1 cellular context compared by ENCODE assay signal in the genomic region with DNA sequence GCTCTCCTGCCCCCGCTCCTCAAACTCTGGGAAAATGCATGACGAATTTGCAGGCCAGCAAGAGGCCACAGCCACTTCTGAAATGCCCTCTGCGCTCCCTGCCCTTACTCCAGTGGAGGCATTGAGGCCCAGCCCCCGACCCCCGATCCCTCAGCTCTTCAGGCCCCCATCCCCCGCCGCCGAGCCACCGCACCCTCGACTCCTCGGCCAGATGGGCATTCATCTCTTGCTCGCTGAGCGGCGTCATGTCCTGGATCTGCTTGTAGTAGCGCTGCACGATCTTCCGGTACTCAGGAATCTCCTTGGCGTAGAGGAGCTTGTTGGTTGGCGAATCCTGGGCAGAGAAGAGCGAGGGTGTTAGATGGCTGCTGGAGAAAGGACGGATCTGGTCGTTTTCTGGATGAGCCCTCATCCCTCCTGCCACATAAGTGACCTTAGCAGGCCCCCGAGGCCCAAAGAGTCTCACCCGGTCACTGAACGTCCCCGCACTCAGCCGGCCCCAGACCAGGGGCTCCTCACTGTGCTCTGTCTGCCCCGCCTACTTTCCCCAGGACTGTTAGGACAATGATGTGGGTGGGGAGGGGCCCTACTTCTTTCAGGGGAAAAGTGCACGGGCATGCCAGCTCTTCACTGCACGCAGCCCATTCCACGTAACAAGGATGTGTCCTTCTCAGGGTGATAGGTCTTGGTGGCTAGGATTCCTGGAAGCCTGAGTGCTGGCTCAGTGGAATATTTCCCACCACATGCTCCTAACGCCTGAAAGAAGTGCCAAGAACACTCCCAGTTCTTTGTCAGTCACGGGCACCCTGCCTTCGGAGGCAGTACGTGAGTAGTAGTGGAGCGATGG.
TF ChIP-seq lines count a peak whose summit lies in the region.

No MANE protein-coding gene starts in this region.

TF ChIP-seq in HepG2, 621 proteins besides CTCF, POLR2A, EP300 and RAD21:
- no peak for TF ChIP-seq MYNN (CRISPR knock-in tag; IDR thresholded peaks at IDR 0.05; ENCODE audit: low read depth)
- no peak for TF ChIP-seq PAWR (CRISPR knock-in tag; IDR thresholded peaks at IDR 0.05; ENCODE audit: borderline replicate concordance)
- TF ChIP-seq ZNF703 (CRISPR knock-in tag; IDR thresholded peaks at IDR 0.05; ENCODE audit: borderline replicate concordance), result no peak
- no peak for TF ChIP-seq PRMT3 (CRISPR knock-in tag; IDR thresholded peaks at IDR 0.05; ENCODE audit: borderline replicate concordance, low read depth)
- TF ChIP-seq SNAI1 (CRISPR knock-in tag; IDR thresholded peaks at IDR 0.05; ENCODE audit: borderline replicate concordance), result no peak
- no peak for TF ChIP-seq HOXA7 (CRISPR knock-in tag; IDR thresholded peaks at IDR 0.05)
- no peak for TF ChIP-seq ZNF274 (CRISPR knock-in tag; IDR thresholded peaks at IDR 0.05)
- TF ChIP-seq KDM2A (CRISPR knock-in tag; IDR thresholded peaks at IDR 0.05; ENCODE audit: borderline replicate concordance, low read depth), result no peak
- TF ChIP-seq POGZ (CRISPR knock-in tag; IDR thresholded peaks at IDR 0.05), result no peak
- TF ChIP-seq, protein P1, sequence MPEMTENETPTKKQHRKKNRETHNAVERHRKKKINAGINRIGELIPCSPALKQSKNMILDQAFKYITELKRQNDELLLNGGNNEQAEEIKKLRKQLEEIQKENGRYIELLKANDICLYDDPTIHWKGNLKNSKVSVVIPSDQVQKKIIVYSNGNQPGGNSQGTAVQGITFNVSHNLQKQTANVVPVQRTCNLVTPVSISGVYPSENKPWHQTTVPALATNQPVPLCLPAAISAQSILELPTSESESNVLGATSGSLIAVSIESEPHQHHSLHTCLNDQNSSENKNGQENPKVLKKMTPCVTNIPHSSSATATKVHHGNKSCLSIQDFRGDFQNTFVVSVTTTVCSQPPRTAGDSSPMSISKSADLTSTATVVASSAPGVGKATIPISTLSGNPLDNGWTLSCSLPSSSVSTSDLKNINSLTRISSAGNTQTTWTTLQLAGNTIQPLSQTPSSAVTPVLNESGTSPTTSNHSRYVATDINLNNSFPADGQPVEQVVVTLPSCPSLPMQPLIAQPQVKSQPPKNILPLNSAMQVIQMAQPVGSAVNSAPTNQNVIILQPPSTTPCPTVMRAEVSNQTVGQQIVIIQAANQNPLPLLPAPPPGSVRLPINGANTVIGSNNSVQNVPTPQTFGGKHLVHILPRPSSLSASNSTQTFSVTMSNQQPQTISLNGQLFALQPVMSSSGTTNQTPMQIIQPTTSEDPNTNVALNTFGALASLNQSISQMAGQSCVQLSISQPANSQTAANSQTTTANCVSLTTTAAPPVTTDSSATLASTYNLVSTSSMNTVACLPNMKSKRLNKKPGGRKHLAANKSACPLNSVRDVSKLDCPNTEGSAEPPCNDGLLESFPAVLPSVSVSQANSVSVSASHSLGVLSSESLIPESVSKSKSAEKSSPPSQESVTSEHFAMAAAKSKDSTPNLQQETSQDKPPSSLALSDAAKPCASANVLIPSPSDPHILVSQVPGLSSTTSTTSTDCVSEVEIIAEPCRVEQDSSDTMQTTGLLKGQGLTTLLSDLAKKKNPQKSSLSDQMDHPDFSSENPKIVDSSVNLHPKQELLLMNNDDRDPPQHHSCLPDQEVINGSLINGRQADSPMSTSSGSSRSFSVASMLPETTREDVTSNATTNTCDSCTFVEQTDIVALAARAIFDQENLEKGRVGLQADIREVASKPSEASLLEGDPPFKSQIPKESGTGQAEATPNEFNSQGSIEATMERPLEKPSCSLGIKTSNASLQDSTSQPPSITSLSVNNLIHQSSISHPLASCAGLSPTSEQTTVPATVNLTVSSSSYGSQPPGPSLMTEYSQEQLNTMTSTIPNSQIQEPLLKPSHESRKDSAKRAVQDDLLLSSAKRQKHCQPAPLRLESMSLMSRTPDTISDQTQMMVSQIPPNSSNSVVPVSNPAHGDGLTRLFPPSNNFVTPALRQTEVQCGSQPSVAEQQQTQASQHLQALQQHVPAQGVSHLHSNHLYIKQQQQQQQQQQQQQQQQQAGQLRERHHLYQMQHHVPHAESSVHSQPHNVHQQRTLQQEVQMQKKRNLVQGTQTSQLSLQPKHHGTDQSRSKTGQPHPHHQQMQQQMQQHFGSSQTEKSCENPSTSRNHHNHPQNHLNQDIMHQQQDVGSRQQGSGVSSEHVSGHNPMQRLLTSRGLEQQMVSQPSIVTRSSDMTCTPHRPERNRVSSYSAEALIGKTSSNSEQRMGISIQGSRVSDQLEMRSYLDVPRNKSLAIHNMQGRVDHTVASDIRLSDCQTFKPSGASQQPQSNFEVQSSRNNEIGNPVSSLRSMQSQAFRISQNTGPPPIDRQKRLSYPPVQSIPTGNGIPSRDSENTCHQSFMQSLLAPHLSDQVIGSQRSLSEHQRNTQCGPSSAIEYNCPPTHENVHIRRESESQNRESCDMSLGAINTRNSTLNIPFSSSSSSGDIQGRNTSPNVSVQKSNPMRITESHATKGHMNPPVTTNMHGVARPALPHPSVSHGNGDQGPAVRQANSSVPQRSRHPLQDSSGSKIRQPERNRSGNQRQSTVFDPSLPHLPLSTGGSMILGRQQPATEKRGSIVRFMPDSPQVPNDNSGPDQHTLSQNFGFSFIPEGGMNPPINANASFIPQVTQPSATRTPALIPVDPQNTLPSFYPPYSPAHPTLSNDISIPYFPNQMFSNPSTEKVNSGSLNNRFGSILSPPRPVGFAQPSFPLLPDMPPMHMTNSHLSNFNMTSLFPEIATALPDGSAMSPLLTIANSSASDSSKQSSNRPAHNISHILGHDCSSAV (CRISPR knock-in tag; IDR thresholded peaks at IDR 0.05; ENCODE audit: borderline replicate concordance), result no peak
- TF ChIP-seq, protein P2, sequence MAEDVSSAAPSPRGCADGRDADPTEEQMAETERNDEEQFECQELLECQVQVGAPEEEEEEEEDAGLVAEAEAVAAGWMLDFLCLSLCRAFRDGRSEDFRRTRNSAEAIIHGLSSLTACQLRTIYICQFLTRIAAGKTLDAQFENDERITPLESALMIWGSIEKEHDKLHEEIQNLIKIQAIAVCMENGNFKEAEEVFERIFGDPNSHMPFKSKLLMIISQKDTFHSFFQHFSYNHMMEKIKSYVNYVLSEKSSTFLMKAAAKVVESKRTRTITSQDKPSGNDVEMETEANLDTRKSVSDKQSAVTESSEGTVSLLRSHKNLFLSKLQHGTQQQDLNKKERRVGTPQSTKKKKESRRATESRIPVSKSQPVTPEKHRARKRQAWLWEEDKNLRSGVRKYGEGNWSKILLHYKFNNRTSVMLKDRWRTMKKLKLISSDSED (CRISPR knock-in tag; IDR thresholded peaks at IDR 0.05), result no peak
- TF ChIP-seq KAT7 (CRISPR knock-in tag; IDR thresholded peaks at IDR 0.05; ENCODE audit: borderline replicate concordance), result no peak
- TF ChIP-seq, protein P3, sequence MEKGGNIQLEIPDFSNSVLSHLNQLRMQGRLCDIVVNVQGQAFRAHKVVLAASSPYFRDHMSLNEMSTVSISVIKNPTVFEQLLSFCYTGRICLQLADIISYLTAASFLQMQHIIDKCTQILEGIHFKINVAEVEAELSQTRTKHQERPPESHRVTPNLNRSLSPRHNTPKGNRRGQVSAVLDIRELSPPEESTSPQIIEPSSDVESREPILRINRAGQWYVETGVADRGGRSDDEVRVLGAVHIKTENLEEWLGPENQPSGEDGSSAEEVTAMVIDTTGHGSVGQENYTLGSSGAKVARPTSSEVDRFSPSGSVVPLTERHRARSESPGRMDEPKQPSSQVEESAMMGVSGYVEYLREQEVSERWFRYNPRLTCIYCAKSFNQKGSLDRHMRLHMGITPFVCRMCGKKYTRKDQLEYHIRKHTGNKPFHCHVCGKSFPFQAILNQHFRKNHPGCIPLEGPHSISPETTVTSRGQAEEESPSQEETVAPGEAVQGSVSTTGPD (CRISPR knock-in tag; IDR thresholded peaks at IDR 0.05), result no peak
- no peak for TF ChIP-seq NFKB2 (CRISPR knock-in tag; IDR thresholded peaks at IDR 0.05; ENCODE audit: borderline replicate concordance)
- no peak for TF ChIP-seq PRPF4 (IDR thresholded peaks at IDR 0.05; ENCODE audit: low read depth, low read length, poor library complexity, severe bottlenecking)
- TF ChIP-seq ZNF572 (CRISPR knock-in tag; IDR thresholded peaks at IDR 0.05), result no peak
- no peak for TF ChIP-seq ZNF30 (CRISPR knock-in tag; IDR thresholded peaks at IDR 0.05)
- TF ChIP-seq ZIK1 (CRISPR knock-in tag; IDR thresholded peaks at IDR 0.05; ENCODE audit: borderline replicate concordance, low read depth), result no peak
- TF ChIP-seq SRSF4 (IDR thresholded peaks at IDR 0.05; ENCODE audit: low read depth, low read length, poor library complexity, severe bottlenecking), result no peak
- no peak for TF ChIP-seq ZNF564 (CRISPR knock-in tag; IDR thresholded peaks at IDR 0.05)
